9 cellular contexts compared by ENCODE assay signal in genomic region chr3:141366285-141367037, GRCh38. TPM values are rescaled to one million over a fixed set of nuclear protein-coding genes. Genes with fewer than 3 reads are reported as not detected.
DNase-seq lines count a peak whose midpoint lies in the region; ATAC-seq, FAIRE-seq and TF ChIP-seq lines count a peak whose summit lies in the region.
"Had no signal": no experiment of that assay in that cellular context is flagged by ENCODE, and none has a peak within 500 bp of the region (broad histone marks: within the 10 kb centered on the region; RNA-seq: fewer than 3 reads in every experiment).

No MANE protein-coding gene starts in this region.

- FAIRE-seq in RCC 7860 (lab: Jason Lieb, UNC) = peak; percentile 93

- peak; percentile 69 for ATAC-seq in omental fat pad (ENCODE audit: low FRiP score)
- ATAC-seq in HG03432 (IDR thresholded peaks at IDR 0.05; ENCODE audit: unreplicated experiment) = no peak
- no peak for ATAC-seq in GM19023 (IDR thresholded peaks at IDR 0.05; ENCODE audit: unreplicated experiment)

- peak; percentile 61 for DNase-seq in AG20443 (ENCODE audit: low spot score)
- DNase-seq in RCC 7860 (ENCODE audit: low spot score) = peak; percentile 97
- DNase-seq in epithelial cell of prostate (ENCODE audit: low read depth, low spot score) = peak; percentile 31
- DNase-seq in omental fat pad (ENCODE audit: low spot score) = no peak
- DNase-seq in DMS114 treated with DMSO at 0.1 percent for 48 hours (lab: John Stamatoyannopoulos, UW; ENCODE audit: unreplicated experiment) = no peak
- no peak for DNase-seq in COLO668 (lab: John Stamatoyannopoulos, UW; ENCODE audit: unreplicated experiment)
- DNase-seq: NCI-H345 had no signal

- TF ChIP-seq CTCF in omental fat pad (IDR thresholded peaks at IDR 0.05) = no peak

- H3K27ac ChIP-seq in epithelial cell of prostate = peak overlapping the region; percentile 100

RNA-seq across cellular contexts. Expression of gene ZBTB38, which starts 1.8 kb away (rescaled TPM):
- 100 to 1,000 TPM in 3 of 4 donors, 10 to 100 TPM in 1; 70.1 to 133 (median 108) TPM for total RNA-seq in omental fat pad

Comparison
In these comparisons a context has a peak if more than half of its experiments do, and no peak if none do; other contexts are left out.
1. DNase-seq: peak in AG20443 (single experiment), RCC 7860 (single experiment) and epithelial cell of prostate (single experiment); none in omental fat pad (single experiment), DMS114 treated with DMSO at 0.1 percent for 48 hours (single experiment) and COLO668 (single experiment).